In the genomic region with DNA sequence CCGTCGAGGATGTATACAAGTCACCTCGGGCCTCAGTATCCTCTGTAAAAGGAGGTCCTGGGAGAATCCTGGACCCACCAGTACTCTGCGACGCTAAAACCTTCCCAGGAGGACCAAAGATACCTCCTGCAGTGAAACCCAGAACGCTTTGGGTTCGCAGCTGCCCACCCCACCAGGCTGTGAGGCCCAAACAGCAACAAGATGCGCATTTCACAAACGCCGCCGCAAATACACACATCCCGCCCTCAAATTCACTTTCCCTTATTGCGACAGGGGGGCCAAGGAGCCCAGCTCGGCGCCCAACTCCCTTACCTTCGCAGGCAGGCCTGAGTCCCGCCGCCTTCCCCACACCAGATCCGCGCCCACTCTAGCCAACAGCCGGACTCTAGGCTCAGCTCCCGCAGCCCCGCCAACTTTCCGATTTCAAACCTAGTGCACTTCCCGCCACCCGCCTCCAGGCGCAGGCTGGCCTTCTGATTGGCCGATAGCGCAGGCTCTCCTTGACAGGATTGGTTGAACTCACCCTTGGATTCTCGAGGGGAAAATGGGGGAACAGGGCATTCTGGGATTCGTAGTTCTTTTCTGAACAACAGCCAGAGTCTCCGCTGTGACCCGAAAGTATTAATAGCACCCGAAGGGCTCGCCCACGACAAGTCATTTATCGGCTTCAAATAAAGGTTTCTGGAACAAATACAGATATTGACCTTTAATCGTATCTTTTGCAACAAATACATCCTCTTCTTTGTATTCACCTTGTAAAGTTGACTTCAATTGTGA, we compare ENCODE assay signal across 8 cellular contexts. TPM values are rescaled to one million over a fixed set of nuclear protein-coding genes. Genes with fewer than 3 reads are reported as not detected.
A peak's percentile ranks its signal among the peaks of the same experiment; 100 is the strongest.
DNase-seq lines count a peak whose midpoint lies in the region; TF ChIP-seq lines count a peak whose summit lies in the region.

A gene with protein sequence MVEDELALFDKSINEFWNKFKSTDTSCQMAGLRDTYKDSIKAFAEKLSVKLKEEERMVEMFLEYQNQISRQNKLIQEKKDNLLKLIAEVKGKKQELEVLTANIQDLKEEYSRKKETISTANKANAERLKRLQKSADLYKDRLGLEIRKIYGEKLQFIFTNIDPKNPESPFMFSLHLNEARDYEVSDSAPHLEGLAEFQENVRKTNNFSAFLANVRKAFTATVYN (minus strand): TSS at position 425 of the 777 bp plus-strand sequence. CDS start 911 bp downstream, outside the sequence.

- no peaks in the 10 kb centered on the region for H3K9me3 ChIP-seq in suprapubic skin

- under 1% methylated on average over 26 of the region's 38 CpGs for WGBS in suprapubic skin

- TF ChIP-seq EP300 in suprapubic skin (IDR thresholded peaks at IDR 0.05), result no peak

- no peak within 1 kb of the TSS for H3K27ac ChIP-seq in suprapubic skin

- DNase-seq in GM04504 (ENCODE audit: low read depth), result peak; percentile 75
- DNase-seq in HFF-Myc (ENCODE audit: extremely low read depth, low read depth), result peak; percentile 85
- DNase-seq in MV-4-11 (lab: John Stamatoyannopoulos, UW), result peak; percentile 90
- peak; percentile 96 for DNase-seq in SK-N-DZ (ENCODE audit: low spot score)
- peak; percentile 87 for DNase-seq in activated naive CD4-positive, alpha-beta T cell treated with Interleukin-2 at 50 U/mL for 16 hours
- peak; percentile 86 for DNase-seq in globus pallidus (ENCODE audit: low spot score)
- peak in 55 of 56 donors; percentile 16 to 91 (median 73) for DNase-seq in nucleus accumbens (lab: John Stamatoyannopoulos, UW)
- DNase-seq in suprapubic skin (ENCODE audit: low spot score in 2 of 2), result peak; percentile 87 to 90

- H3K36me3 ChIP-seq in suprapubic skin, result no peaks in the 10 kb centered on the region

- TF ChIP-seq POLR2A in suprapubic skin (IDR thresholded peaks at IDR 0.05), result no peak

- TF ChIP-seq CTCF in HFF-Myc (IDR thresholded peaks at IDR 0.05; ENCODE audit: low read depth, low read length, missing control alignments) (no peak), suprapubic skin (IDR thresholded peaks at IDR 0.05) (no peak)

- peaks cover 6% of the 10 kb centered on the region for H3K4me1 ChIP-seq in suprapubic skin

- no peaks in the 10 kb centered on the region for H3K27me3 ChIP-seq in suprapubic skin

- peak within 1 kb of the TSS; percentile 72 for H3K4me3 ChIP-seq in HFF-Myc (replicated peaks; ENCODE audit: low read depth, low read length)
- peak within 1 kb of the TSS; percentile 61 for H3K4me3 ChIP-seq in suprapubic skin

RNA-seq across cellular contexts. Expression of the gene that starts here (rescaled TPM):
- 45.9 and 47.8 TPM in 2 replicates for polyA plus RNA-seq in SK-N-DZ (2014; cell fraction: cytosol; rRNA removed)
- polyA plus RNA-seq in SK-N-DZ (2014; cell fraction: nucleus; rRNA removed), result 19.4 and 26.6 TPM in 2 replicates
- total RNA-seq in suprapubic skin, result 1 to 10 TPM in 2 of 4 donors, under 1 TPM in 1, not detected in 1; 0.62 to 4.3 (median 1.2) TPM
